ENCODE assay signal across 13 cellular contexts in the genomic region with DNA sequence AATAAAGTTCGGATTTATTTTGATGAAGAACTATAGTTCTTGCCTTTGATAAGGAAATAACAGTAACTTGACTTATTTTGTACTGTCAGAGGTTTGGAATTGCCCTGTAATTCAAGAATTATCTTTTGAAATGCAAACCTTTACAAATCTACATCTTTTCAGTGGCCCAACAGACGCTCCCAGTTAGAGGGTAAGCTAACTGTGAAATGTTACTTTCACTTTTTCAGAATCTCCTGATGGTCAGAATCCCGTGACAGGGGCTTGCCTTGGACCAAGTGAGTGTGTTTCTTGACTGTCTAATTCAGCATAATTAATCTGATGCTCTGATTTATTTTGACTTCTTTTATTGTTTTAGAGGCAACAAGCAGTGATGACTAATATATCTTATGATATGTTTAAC.
A peak's percentile ranks its signal among the peaks of the same experiment; 100 is the strongest.
DNase-seq lines count a peak whose midpoint lies in the region; ATAC-seq and TF ChIP-seq lines count a peak whose summit lies in the region.
"Had no signal": no experiment of that assay in that cellular context is flagged by ENCODE, and none has a peak within 500 bp of the region (broad histone marks: within the 10 kb centered on the region; RNA-seq: fewer than 3 reads in every experiment).

No MANE protein-coding gene starts in this region.

- H3K36me3 ChIP-seq in OCI-LY3 (replicated peaks; ENCODE audit: low read depth, low read length) = no peaks in the 10 kb centered on the region
- no peaks in the 10 kb centered on the region for H3K36me3 ChIP-seq in iPS-18a (ENCODE audit: control insufficient read depth, low read depth, low read length)
- H3K36me3 ChIP-seq in breast epithelium = no peaks in the 10 kb centered on the region

- H3K9ac ChIP-seq in OCI-LY3 (ENCODE audit: low read length) (peak overlapping the region; percentile 38), iPS-18a (ENCODE audit: low read length) (peak overlapping the region; percentile 15)

- no peaks in the 10 kb centered on the region for H3K27me3 ChIP-seq in OCI-LY3 (ENCODE audit: low read depth, low read length)
- H3K27me3 ChIP-seq in iPS-18a (ENCODE audit: control insufficient read depth, insufficient read depth, low read length) = no peaks in the 10 kb centered on the region
- H3K27me3 ChIP-seq in foreskin keratinocyte = no peaks in the 10 kb centered on the region
- H3K27me3 ChIP-seq in breast epithelium = no peaks in the 10 kb centered on the region
- H3K27me3 ChIP-seq: body of pancreas had no signal

- TF ChIP-seq POLR2A in breast epithelium (IDR thresholded peaks at IDR 0.05) = no peak

- H2AFZ ChIP-seq in OCI-LY3 (ENCODE audit: low read depth, low read length) = peak overlapping the region; percentile 55; the same call in 1 of the 2 replicates

- intact Hi-C loops in breast epithelium (cut with DNase I; ENCODE audit: low total_unique reads) = no loop called here

- H3K9me3 ChIP-seq in OCI-LY3 (ENCODE audit: insufficient read depth, low read length) (no peaks in the 10 kb centered on the region), iPS-18a (ENCODE audit: control insufficient read depth, low read depth, low read length) (no peaks in the 10 kb centered on the region), breast epithelium (no peaks in the 10 kb centered on the region)
- H3K9me3 ChIP-seq: body of pancreas had no signal

- H3K4me3 ChIP-seq in OCI-LY3 (ENCODE audit: low read length) (peak overlapping the region; percentile 66), iPS-18a (ENCODE audit: low read length) (peak overlapping the region; percentile 3), breast epithelium (no peak overlapping the region)
- H3K4me3 ChIP-seq: body of pancreas had no signal

- H3K4me1 ChIP-seq in OCI-LY3 (ENCODE audit: low read length) (peaks cover 34% of the 10 kb centered on the region), iPS-18a (ENCODE audit: control insufficient read depth, low read depth, low read length) (peaks cover 21% of the 10 kb centered on the region), foreskin keratinocyte (no peaks in the 10 kb centered on the region), breast epithelium (no peaks in the 10 kb centered on the region)
- H3K4me1 ChIP-seq: body of pancreas had no signal

- DNase-seq in GM03348 (ENCODE audit: low spot score) = peak; percentile 11
- DNase-seq in foreskin keratinocyte = no peak
- DNase-seq in activated effector memory CD4-positive, alpha-beta T cell treated with anti-CD3 and anti-CD28 coated beads, Interleukin-2, amount 50 U/mL, for 16 hours = no peak
- no peak for DNase-seq in breast epithelium (ENCODE audit: low spot score in 2 of 2)
- DNase-seq: body of pancreas, C1 segment of cervical spinal cord, NCI-H1417 treated with DMSO at 0.1 percent for 48 hours, posterior cingulate gyrus, T-helper 9 cell had no signal

- H3K27ac ChIP-seq in OCI-LY3 (ENCODE audit: low read length) = peak overlapping the region; percentile 70
- no peak overlapping the region for H3K27ac ChIP-seq in iPS-18a (ENCODE audit: low read length)
- H3K27ac ChIP-seq in foreskin keratinocyte = no peak overlapping the region
- H3K27ac ChIP-seq in breast epithelium = no peak overlapping the region
- H3K27ac ChIP-seq: body of pancreas had no signal

- H3K4me2 ChIP-seq in OCI-LY3 (ENCODE audit: low read length) = peak overlapping the region; percentile 76

- TF ChIP-seq CTCF in OCI-LY3 (IDR thresholded peaks at IDR 0.05; ENCODE audit: low read depth, low read length) (no peak), foreskin keratinocyte (conservative IDR thresholded peaks at IDR 0.05) (no peak), breast epithelium (IDR thresholded peaks at IDR 0.05) (no peak)

- H3K79me2 ChIP-seq in OCI-LY3 (ENCODE audit: low read length) = no peaks in the 10 kb centered on the region

- ATAC-seq in GM21447 (IDR thresholded peaks at IDR 0.05; ENCODE audit: unreplicated experiment) (peak; percentile 25), GM18520 (IDR thresholded peaks at IDR 0.05; ENCODE audit: unreplicated experiment) (no peak), foreskin keratinocyte (no peak)
- ATAC-seq: body of pancreas had no signal

- H4K20me1 ChIP-seq in OCI-LY3 (ENCODE audit: insufficient read depth, low read length) = no peaks in the 10 kb centered on the region

Comparison
In these comparisons a context has a peak if more than half of its experiments do, and no peak if none do; other contexts are left out.
1. H3K4me3 ChIP-seq: peak in OCI-LY3 (single experiment) and iPS-18a (single experiment); none in breast epithelium (0 of 3).